ENCODE assay signal across 12 cellular contexts in genomic region chr6:153503810-153504209, GRCh38.
DNase-seq lines count a peak whose midpoint lies in the region; ATAC-seq, FAIRE-seq and TF ChIP-seq lines count a peak whose summit lies in the region.
"Had no signal": no experiment of that assay in that cellular context is flagged by ENCODE, and none has a peak within 500 bp of the region (broad histone marks: within the 10 kb centered on the region; RNA-seq: fewer than 3 reads in every experiment).

No MANE protein-coding gene starts in this region.

- BruUV-seq in GM12878 (replicated peaks; lab: Mats Ljungman, UMichigan): no TSS peak

- H3K36me3 ChIP-seq in GM06990 (ENCODE audit: control insufficient read depth, insufficient read depth, low read length) (no peaks in the 10 kb centered on the region), GM12878 (ENCODE audit: control insufficient read depth in 2 of 2, insufficient read depth in 2 of 2, low read length in 1 of 2) (no peaks in the 10 kb centered on the region), sigmoid colon (no peaks in the 10 kb centered on the region)
- H3K36me3 ChIP-seq: lower lobe of right lung had no signal

- no peaks in the 10 kb centered on the region for H3K27me3 ChIP-seq in GM06990 (replicated peaks; ENCODE audit: control insufficient read depth, insufficient read depth, low read length)
- H3K27me3 ChIP-seq in GM12878 (replicated peaks in 1 of 2; ENCODE audit: control insufficient read depth in 2 of 2, insufficient read depth in 2 of 2, low read length in 1 of 2): no peaks in the 10 kb centered on the region
- H3K27me3 ChIP-seq in sigmoid colon: no peaks in the 10 kb centered on the region

- DNase-seq in GM06990 (ENCODE audit: extremely low read depth, insufficient read length) (no peak), GM12878 (ENCODE audit: low read depth, low spot score) (no peak), AG08395 (ENCODE audit: low spot score) (no peak), sigmoid colon (no peak)
- DNase-seq: CD4-positive, alpha-beta memory T cell; lower lobe of right lung; stimulated activated CD4-positive, alpha-beta T cell treated with anti-CD3 and anti-CD28 coated beads, Interleukin-4, amount 100 ng/mL, for 4 hours had no signal

- TF ChIP-seq POLR2A in GM12878 (IDR thresholded peaks at IDR 0.05; ENCODE audit: low read depth, low read length) (no peak), sigmoid colon (IDR thresholded peaks at IDR 0.05) (no peak)

- FAIRE-seq in GM12878 (lab: Jason Lieb, UNC): no peak
- FAIRE-seq: colon had no signal

- TF ChIP-seq RAD21 in GM12878 (IDR thresholded peaks at IDR 0.05; ENCODE audit: insufficient read depth, low read depth, low read length): no peak

- no peak overlapping the region for H3K27ac ChIP-seq in 22Rv1
- no peak overlapping the region for H3K27ac ChIP-seq in GM12878 (ENCODE audit: control insufficient read depth, insufficient read depth)
- no peak overlapping the region for H3K27ac ChIP-seq in sigmoid colon
- H3K27ac ChIP-seq: lower lobe of right lung had no signal

- 0 out of 2 replicates have a peak, but pooled peaks have one; percentile 7 for TF ChIP-seq CTCF in 22Rv1 (IDR thresholded peaks at IDR 0.05)
- TF ChIP-seq CTCF in GM06990 (IDR thresholded peaks at IDR 0.05; ENCODE audit: insufficient read depth, low read length, poor library complexity, severe bottlenecking): peak; percentile 36
- no peak for TF ChIP-seq CTCF in GM12878 (IDR thresholded peaks at IDR 0.05 in 2 of 3, conservative IDR thresholded peaks at IDR 0.05 in 1 of 3; ENCODE audit: control insufficient read depth in 2 of 3, extremely low read depth in 1 of 3, insufficient read depth in 1 of 3, low read depth in 3 of 3, low read length in 3 of 3)
- no peak for TF ChIP-seq CTCF in sigmoid colon (IDR thresholded peaks at IDR 0.05)

- TF ChIP-seq EP300 in GM12878 (IDR thresholded peaks at IDR 0.05; ENCODE audit: borderline replicate concordance in 1 of 2, control insufficient read depth in 1 of 2, low read depth in 2 of 2, low read length in 2 of 2) (no peak), sigmoid colon (IDR thresholded peaks at IDR 0.05) (no peak)

- no peaks in the 10 kb centered on the region for H3K4me1 ChIP-seq in GM12878 (ENCODE audit: control insufficient read depth, insufficient read depth, low read length)
- no peaks in the 10 kb centered on the region for H3K4me1 ChIP-seq in sigmoid colon
- H3K4me1 ChIP-seq: lower lobe of right lung had no signal

- CTCF ChIA-PET in GM12878 (lab: Yijun Ruan, JAX): interaction anchor here (0.9 kb wide), 1 partner anchor 15 kb away, joined by 3 read pairs; no protein-coding TSS in a partner anchor

- H3K9ac ChIP-seq in GM12878 (ENCODE audit: control insufficient read depth, insufficient read depth, low read length): no peak overlapping the region

- POLR2A ChIA-PET in GM12878 (lab: Charles Lee): no interaction called here

- intact Hi-C loops in GM12878 (cut with micrococcal nuclease; ENCODE audit: unreplicated experiment): loop anchor here (5.0 kb wide), 1 partner anchor 642 kb away; no protein-coding TSS in a partner anchor
- intact Hi-C loops in sigmoid colon (cut with DNase I): no loop called here

- no peak overlapping the region for H3K4me3 ChIP-seq in GM06990 (replicated peaks; ENCODE audit: low read depth, low read length)
- H3K4me3 ChIP-seq in GM12878: no peak overlapping the region
- H3K4me3 ChIP-seq in sigmoid colon: no peak overlapping the region
- H3K4me3 ChIP-seq: lower lobe of right lung had no signal

- RAD21 ChIA-PET in GM12878 (lab: Charles Lee; ENCODE audit: unreplicated experiment): no interaction called here

- H3K9me3 ChIP-seq in GM12878 (replicated peaks; ENCODE audit: control insufficient read depth, insufficient read depth, low read length) (no peaks in the 10 kb centered on the region), sigmoid colon (no peaks in the 10 kb centered on the region)
- H3K9me3 ChIP-seq: lower lobe of right lung had no signal

- H4K20me1 ChIP-seq in GM12878 (ENCODE audit: control insufficient read depth, insufficient read depth): no peaks in the 10 kb centered on the region

- SMC1A ChIA-PET in GM12878 (lab: Charles Lee; ENCODE audit: uncharacterized antibody, unreplicated experiment): no interaction called here

- ATAC-seq in HG03432 (IDR thresholded peaks at IDR 0.05; ENCODE audit: unreplicated experiment) (peak; percentile 65), GM12878 (peak; percentile 54), HG03565 (IDR thresholded peaks at IDR 0.05; ENCODE audit: unreplicated experiment) (no peak), HG03457 (IDR thresholded peaks at IDR 0.05; ENCODE audit: unreplicated experiment) (no peak)
- ATAC-seq: lower lobe of right lung had no signal

- H3K4me2 ChIP-seq in GM12878 (ENCODE audit: control insufficient read depth, insufficient read depth): no peak overlapping the region

- in situ Hi-C loops in GM12878 (cut with MboI): no loop called here

- H3K79me2 ChIP-seq in GM12878 (ENCODE audit: control insufficient read depth, insufficient read depth, low read length): no peaks in the 10 kb centered on the region

- 31% methylated on average over 4 of the region's 4 CpGs for WGBS in GM12878 (ENCODE audit: insufficient coverage, insufficient replicate concordance, low lambda C conversion rate, missing lambda C conversion rate)
- WGBS in sigmoid colon, 2 donors: 85 to 88% methylated on average over 4 of the region's 4 CpGs

- H2AFZ ChIP-seq in GM12878 (ENCODE audit: control insufficient read depth, low read depth, low read length): no peak overlapping the region

TF ChIP-seq in GM12878, 131 proteins besides CTCF, POLR2A, EP300 and RAD21:
- no peak for TF ChIP-seq USF1 (IDR thresholded peaks at IDR 0.05; ENCODE audit: borderline replicate concordance, extremely low read length, insufficient read depth, low read depth, low read length)
- TF ChIP-seq, protein P1, sequence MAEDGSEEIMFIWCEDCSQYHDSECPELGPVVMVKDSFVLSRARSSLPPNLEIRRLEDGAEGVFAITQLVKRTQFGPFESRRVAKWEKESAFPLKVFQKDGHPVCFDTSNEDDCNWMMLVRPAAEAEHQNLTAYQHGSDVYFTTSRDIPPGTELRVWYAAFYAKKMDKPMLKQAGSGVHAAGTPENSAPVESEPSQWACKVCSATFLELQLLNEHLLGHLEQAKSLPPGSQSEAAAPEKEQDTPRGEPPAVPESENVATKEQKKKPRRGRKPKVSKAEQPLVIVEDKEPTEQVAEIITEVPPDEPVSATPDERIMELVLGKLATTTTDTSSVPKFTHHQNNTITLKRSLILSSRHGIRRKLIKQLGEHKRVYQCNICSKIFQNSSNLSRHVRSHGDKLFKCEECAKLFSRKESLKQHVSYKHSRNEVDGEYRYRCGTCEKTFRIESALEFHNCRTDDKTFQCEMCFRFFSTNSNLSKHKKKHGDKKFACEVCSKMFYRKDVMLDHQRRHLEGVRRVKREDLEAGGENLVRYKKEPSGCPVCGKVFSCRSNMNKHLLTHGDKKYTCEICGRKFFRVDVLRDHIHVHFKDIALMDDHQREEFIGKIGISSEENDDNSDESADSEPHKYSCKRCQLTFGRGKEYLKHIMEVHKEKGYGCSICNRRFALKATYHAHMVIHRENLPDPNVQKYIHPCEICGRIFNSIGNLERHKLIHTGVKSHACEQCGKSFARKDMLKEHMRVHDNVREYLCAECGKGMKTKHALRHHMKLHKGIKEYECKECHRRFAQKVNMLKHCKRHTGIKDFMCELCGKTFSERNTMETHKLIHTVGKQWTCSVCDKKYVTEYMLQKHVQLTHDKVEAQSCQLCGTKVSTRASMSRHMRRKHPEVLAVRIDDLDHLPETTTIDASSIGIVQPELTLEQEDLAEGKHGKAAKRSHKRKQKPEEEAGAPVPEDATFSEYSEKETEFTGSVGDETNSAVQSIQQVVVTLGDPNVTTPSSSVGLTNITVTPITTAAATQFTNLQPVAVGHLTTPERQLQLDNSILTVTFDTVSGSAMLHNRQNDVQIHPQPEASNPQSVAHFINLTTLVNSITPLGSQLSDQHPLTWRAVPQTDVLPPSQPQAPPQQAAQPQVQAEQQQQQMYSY (CRISPR knock-in tag; IDR thresholded peaks at IDR 0.05): no peak
- no peak for TF ChIP-seq PAX5 (IDR thresholded peaks at IDR 0.05; ENCODE audit: borderline replicate concordance, low read depth, low read length)
- TF ChIP-seq SMC3 (IDR thresholded peaks at IDR 0.05; ENCODE audit: borderline replicate concordance, low read length): no peak
- no peak for TF ChIP-seq MEF2A (IDR thresholded peaks at IDR 0.05; ENCODE audit: insufficient read depth, low read depth, low read length)
- TF ChIP-seq MLLT1 (IDR thresholded peaks at IDR 0.05): no peak

Comparison
In these comparisons a context has a peak if more than half of its experiments do, and no peak if none do; other contexts are left out.
1. CTCF ChIP-seq: peak in 22Rv1 (single experiment) and GM06990 (single experiment); none in GM12878 (0 of 3) and sigmoid colon (0 of 4).
2. ATAC-seq: peak in HG03432 (single experiment) and GM12878 (single experiment); none in HG03565 (single experiment) and HG03457 (single experiment).